Comparison of ENCODE assay signal across 22 cellular contexts in the genomic region with DNA sequence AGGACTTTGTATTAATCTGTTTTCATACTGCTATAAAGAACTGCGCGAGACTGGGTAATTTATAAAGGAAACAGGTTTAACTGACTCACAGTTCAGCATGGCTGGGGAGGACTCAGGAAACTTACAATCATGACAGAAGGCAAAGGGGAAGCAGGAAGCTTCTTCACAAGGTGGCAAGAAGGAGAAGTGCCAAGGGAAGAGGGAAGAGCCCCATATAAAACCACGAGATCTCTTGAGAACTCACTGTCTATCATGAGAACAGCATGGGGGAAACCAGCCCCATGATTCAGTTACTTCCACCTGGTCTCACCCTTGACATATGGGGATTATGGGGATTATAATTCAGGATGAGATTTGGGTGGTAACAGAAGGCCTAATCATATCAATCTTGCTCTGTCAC.
DNase-seq lines count a peak whose midpoint lies in the region; ATAC-seq and TF ChIP-seq lines count a peak whose summit lies in the region.
"Had no signal": no experiment of that assay in that cellular context is flagged by ENCODE, and none has a peak within 500 bp of the region (broad histone marks: within the 10 kb centered on the region; RNA-seq: fewer than 3 reads in every experiment).

No MANE protein-coding gene starts in this region.

- no peaks in the 10 kb centered on the region for H3K36me3 Mint-ChIP-seq in activated T-cell treated with anti-CD3 and anti-CD28 coated beads, Interleukin-2, amount 50 U/mL, for 24 hours (ENCODE audit: low read depth)
- H3K36me3 Mint-ChIP-seq: activated CD4-positive, alpha-beta memory T cell treated with anti-CD3 and anti-CD28 coated beads for 36 hours; activated naive CD4-positive, alpha-beta T cell treated with anti-CD3 and anti-CD28 coated beads, Interleukin-2, amount 50 U/mL, for 24 hours had no signal

- H3K4me3 ChIP-seq in ascending aorta, result no peak overlapping the region
- H3K4me3 ChIP-seq: Peyer's patch, testis had no signal

- H3K9me3 ChIP-seq in ascending aorta, result no peaks in the 10 kb centered on the region
- H3K9me3 ChIP-seq: Peyer's patch, testis had no signal

- TF ChIP-seq POLR2A in GM18505 (IDR thresholded peaks at IDR 0.05; ENCODE audit: borderline replicate concordance, extremely low read depth, insufficient read depth, insufficient read length), result no peak

- no peaks in the 10 kb centered on the region for H3K4me1 ChIP-seq in foreskin keratinocyte
- no peaks in the 10 kb centered on the region for H3K4me1 ChIP-seq in ascending aorta
- H3K4me1 ChIP-seq: testis had no signal

- ATAC-seq in foreskin keratinocyte (no peak), GM18505 (IDR thresholded peaks at IDR 0.05; ENCODE audit: unreplicated experiment) (no peak)
- ATAC-seq: SK-N-SH treated with all-trans-retinoic acid at 6 μM for 48 hours had no signal

- no peak for TF ChIP-seq CTCF in foreskin keratinocyte (conservative IDR thresholded peaks at IDR 0.05)
- no peak for TF ChIP-seq CTCF in ascending aorta (IDR thresholded peaks at IDR 0.05)

- no peaks in the 10 kb centered on the region for H3K27me3 Mint-ChIP-seq in activated T-cell treated with anti-CD3 and anti-CD28 coated beads, Interleukin-2, amount 50 U/mL, for 24 hours
- H3K27me3 Mint-ChIP-seq: activated CD4-positive, alpha-beta memory T cell treated with anti-CD3 and anti-CD28 coated beads for 36 hours; activated naive CD4-positive, alpha-beta T cell treated with anti-CD3 and anti-CD28 coated beads, Interleukin-2, amount 50 U/mL, for 24 hours had no signal

- no peak for DNase-seq in activated T-cell treated with anti-CD3 and anti-CD28 coated beads, Interleukin-2, amount 50 U/mL, for 24 hours
- DNase-seq in activated T-cell treated with anti-CD3 and anti-CD28 coated beads for 4 hours (no peak), NOMO-1 treated with dmso at 0.1 percent for 144 hours (lab: John Stamatoyannopoulos, UW; ENCODE audit: unreplicated experiment) (peak; percentile 61), caudate nucleus (lab: John Stamatoyannopoulos, UW) (no peak), foreskin keratinocyte (no peak), ascending aorta (ENCODE audit: low spot score in 2 of 2) (no peak), superior temporal gyrus (ENCODE audit: extremely low spot score) (no peak)
- DNase-seq: activated CD4-positive, alpha-beta memory T cell treated with anti-CD3 and anti-CD28 coated beads for 36 hours; activated T-cell treated with anti-CD3 and anti-CD28 coated beads, Interleukin-2, amount 50 U/mL, for 1 hour; DMS79 treated with DMSO at 0.1 percent for 48 hours; GOT3; hypothalamus; MM.1S; NCI-H2081; NCI-H510A treated with DMSO at 0.1 percent for 48 hours; nephron progenitor cell; Peyer's patch; testis had no signal

- no peaks in the 10 kb centered on the region for H3K9me3 Mint-ChIP-seq in activated T-cell treated with anti-CD3 and anti-CD28 coated beads, Interleukin-2, amount 50 U/mL, for 24 hours
- H3K9me3 Mint-ChIP-seq: activated CD4-positive, alpha-beta memory T cell treated with anti-CD3 and anti-CD28 coated beads for 36 hours; activated naive CD4-positive, alpha-beta T cell treated with anti-CD3 and anti-CD28 coated beads, Interleukin-2, amount 50 U/mL, for 24 hours; nephron progenitor cell had no signal

- H3K4me3 Mint-ChIP-seq in activated T-cell treated with anti-CD3 and anti-CD28 coated beads, Interleukin-2, amount 50 U/mL, for 24 hours, result no peak overlapping the region
- H3K4me3 Mint-ChIP-seq: activated CD4-positive, alpha-beta memory T cell treated with anti-CD3 and anti-CD28 coated beads for 36 hours; activated naive CD4-positive, alpha-beta T cell treated with anti-CD3 and anti-CD28 coated beads, Interleukin-2, amount 50 U/mL, for 24 hours; nephron progenitor cell had no signal

- peak overlapping the region; percentile 46 for H3K27ac ChIP-seq in caudate nucleus (ENCODE audit: low read depth, low read length)
- H3K27ac ChIP-seq in foreskin keratinocyte, result no peak overlapping the region
- H3K27ac ChIP-seq in ascending aorta, result no peak overlapping the region
- H3K27ac ChIP-seq: 22Rv1, Peyer's patch, testis had no signal

- peak overlapping the region; percentile 49 for H3K27ac Mint-ChIP-seq in activated T-cell treated with anti-CD3 and anti-CD28 coated beads, Interleukin-2, amount 50 U/mL, for 24 hours
- H3K27ac Mint-ChIP-seq: activated CD4-positive, alpha-beta memory T cell treated with anti-CD3 and anti-CD28 coated beads for 36 hours; activated naive CD4-positive, alpha-beta T cell treated with anti-CD3 and anti-CD28 coated beads, Interleukin-2, amount 50 U/mL, for 24 hours; nephron progenitor cell had no signal

- intact Hi-C loops in ascending aorta (cut with DNase I), result no loop called here

- H3K27me3 ChIP-seq in foreskin keratinocyte (no peaks in the 10 kb centered on the region), ascending aorta (no peaks in the 10 kb centered on the region)
- H3K27me3 ChIP-seq: Peyer's patch, testis had no signal

- H3K4me1 Mint-ChIP-seq in activated T-cell treated with anti-CD3 and anti-CD28 coated beads, Interleukin-2, amount 50 U/mL, for 24 hours (ENCODE audit: low read depth), result peaks cover 11% of the 10 kb centered on the region
- H3K4me1 Mint-ChIP-seq: nephron progenitor cell had no signal

- no peaks in the 10 kb centered on the region for H3K36me3 ChIP-seq in ascending aorta
- H3K36me3 ChIP-seq: Peyer's patch had no signal
